ENCODE assay signal across 8 cellular contexts in genomic region chrX:38561126-38561868, GRCh38. TPM values are rescaled to one million over a fixed set of nuclear protein-coding genes. Genes with fewer than 3 reads are reported as not detected.
A peak's percentile ranks its signal among the peaks of the same experiment; 100 is the strongest.
DNase-seq lines count a peak whose midpoint lies in the region; ATAC-seq and TF ChIP-seq lines count a peak whose summit lies in the region.

TSS of gene TSPAN7 (plus strand) at chrX:38561542. CDS start at chrX:38561547, 5 bp downstream.

- H3K36me3 Mint-ChIP-seq in activated naive CD4-positive, alpha-beta T cell treated with anti-CD3 and anti-CD28 coated beads, Interleukin-2, amount 50 U/mL, for 72 hours: no peaks in the 10 kb centered on the region
- H3K36me3 Mint-ChIP-seq in glutamatergic neuron (ENCODE audit: unreplicated experiment): no peaks in the 10 kb centered on the region

- H3K27ac ChIP-seq in SK-N-MC: no peak within 1 kb of the TSS

- no peaks in the 10 kb centered on the region for H3K9me3 ChIP-seq in SK-N-MC (ENCODE audit: low read depth, low read length)

- DNase-seq in CD1c-positive myeloid dendritic cell (ENCODE audit: extremely low spot score) (peak; percentile 82), LoVo (ENCODE audit: low spot score) (peak; percentile 74), SK-N-MC (ENCODE audit: low read depth, low spot score) (no peak), glutamatergic neuron (peak; percentile 85), omental fat pad (ENCODE audit: low spot score) (peak; percentile 35)
- peak; percentile 76 to 82 for DNase-seq in activated naive CD4-positive, alpha-beta T cell treated with anti-CD3 and anti-CD28 coated beads, Interleukin-2, amount 50 U/mL, for 72 hours (ENCODE audit: low spot score in 2 of 2)

- H3K9ac ChIP-seq in SK-N-MC (ENCODE audit: insufficient read length): peak within 1 kb of the TSS; percentile 37

- no peaks in the 10 kb centered on the region for H3K9me3 Mint-ChIP-seq in activated naive CD4-positive, alpha-beta T cell treated with anti-CD3 and anti-CD28 coated beads, Interleukin-2, amount 50 U/mL, for 72 hours
- H3K9me3 Mint-ChIP-seq in glutamatergic neuron (ENCODE audit: unreplicated experiment): peaks cover 5% of the 10 kb centered on the region

- TF ChIP-seq CTCF in glutamatergic neuron (IDR thresholded peaks at IDR 0.05; ENCODE audit: partially characterized antibody, unreplicated experiment) (no peak), omental fat pad (IDR thresholded peaks at IDR 0.05) (no peak), subcutaneous adipose tissue (IDR thresholded peaks at IDR 0.05; ENCODE audit: low read depth) (no peak)

- peak; percentile 91 for ATAC-seq in GM21515 (IDR thresholded peaks at IDR 0.05; ENCODE audit: unreplicated experiment)
- ATAC-seq in activated naive CD4-positive, alpha-beta T cell treated with anti-CD3 and anti-CD28 coated beads, Interleukin-2, amount 50 U/mL, for 72 hours: peak; percentile 92 to 97
- ATAC-seq in omental fat pad (ENCODE audit: low FRiP score): peak; percentile 78

- H3K4me3 Mint-ChIP-seq in glutamatergic neuron (ENCODE audit: unreplicated experiment): peak within 1 kb of the TSS; percentile 92

- H3K4me1 Mint-ChIP-seq in glutamatergic neuron (ENCODE audit: low read depth, unreplicated experiment): no peaks in the 10 kb centered on the region

- H3K4me3 ChIP-seq in SK-N-MC: peak within 1 kb of the TSS; percentile 83

- H3K27ac Mint-ChIP-seq in activated naive CD4-positive, alpha-beta T cell treated with anti-CD3 and anti-CD28 coated beads, Interleukin-2, amount 50 U/mL, for 72 hours: peak within 1 kb of the TSS in 1 of 2 donors; percentile 51
- H3K27ac Mint-ChIP-seq in glutamatergic neuron (ENCODE audit: unreplicated experiment): peak within 1 kb of the TSS; percentile 90

- no peaks in the 10 kb centered on the region for H3K27me3 Mint-ChIP-seq in glutamatergic neuron (ENCODE audit: unreplicated experiment)

- no peaks in the 10 kb centered on the region for H3K36me3 ChIP-seq in SK-N-MC (ENCODE audit: insufficient read depth, low read length)

RNA-seq across cellular contexts. Expression of gene TSPAN7, which starts in this region (rescaled TPM):
- 1 to 10 TPM in 1 of 2 donors, under 1 TPM in 1; 0.93 to 3.2 TPM for total RNA-seq in activated naive CD4-positive, alpha-beta T cell treated with anti-CD3 and anti-CD28 coated beads, Interleukin-2, amount 50 U/mL, for 72 hours
- total RNA-seq in glutamatergic neuron (ENCODE audit: unreplicated experiment): 54.0 TPM
- total RNA-seq in omental fat pad: 10 to 100 TPM; 18.7 to 61.2 (median 40.8) TPM
- 10 to 100 TPM; 13.4 to 47.6 (median 41.5) TPM for total RNA-seq in subcutaneous adipose tissue
